ENCODE assay signal across 1 cellular context in the genomic region with DNA sequence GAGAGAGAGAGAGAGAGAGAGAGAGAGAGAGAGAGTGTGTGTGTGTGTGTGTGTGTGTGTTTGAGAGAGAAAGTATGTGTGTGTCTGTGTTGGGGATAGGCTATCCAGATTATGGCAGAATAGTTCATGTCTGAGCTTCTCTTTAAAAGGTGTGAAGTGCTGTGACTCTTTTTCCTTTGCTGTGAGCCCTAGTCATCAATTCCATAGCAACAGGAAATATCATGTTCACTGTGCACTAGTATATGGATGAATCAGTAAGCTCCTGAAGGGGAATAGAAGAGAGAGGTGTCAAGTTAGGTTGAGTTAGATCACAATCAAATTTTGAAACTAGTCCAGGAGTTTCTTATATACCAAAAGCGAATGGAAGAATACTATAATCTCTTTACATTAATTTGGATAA.
TF ChIP-seq lines count a peak whose summit lies in the region.

No MANE protein-coding gene starts in this region.

TF ChIP-seq in SK-N-SH treated with all-trans-retinoic acid at 6 μM for 48 hours, 23 proteins besides CTCF, POLR2A, EP300 and RAD21 (continued from another document):
- TF ChIP-seq PATZ1 (CRISPR knock-in tag; IDR thresholded peaks at IDR 0.05; ENCODE audit: borderline replicate concordance) = no peak
- TF ChIP-seq, protein P1, sequence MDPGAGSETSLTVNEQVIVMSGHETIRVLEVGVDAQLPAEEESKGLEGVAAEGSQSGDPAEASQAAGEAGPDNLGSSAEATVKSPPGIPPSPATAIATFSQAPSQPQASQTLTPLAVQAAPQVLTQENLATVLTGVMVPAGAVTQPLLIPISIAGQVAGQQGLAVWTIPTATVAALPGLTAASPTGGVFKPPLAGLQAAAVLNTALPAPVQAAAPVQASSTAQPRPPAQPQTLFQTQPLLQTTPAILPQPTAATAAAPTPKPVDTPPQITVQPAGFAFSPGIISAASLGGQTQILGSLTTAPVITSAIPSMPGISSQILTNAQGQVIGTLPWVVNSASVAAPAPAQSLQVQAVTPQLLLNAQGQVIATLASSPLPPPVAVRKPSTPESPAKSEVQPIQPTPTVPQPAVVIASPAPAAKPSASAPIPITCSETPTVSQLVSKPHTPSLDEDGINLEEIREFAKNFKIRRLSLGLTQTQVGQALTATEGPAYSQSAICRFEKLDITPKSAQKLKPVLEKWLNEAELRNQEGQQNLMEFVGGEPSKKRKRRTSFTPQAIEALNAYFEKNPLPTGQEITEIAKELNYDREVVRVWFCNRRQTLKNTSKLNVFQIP (CRISPR knock-in tag; IDR thresholded peaks at IDR 0.05; ENCODE audit: borderline replicate concordance, low read depth) = no peak
- no peak for TF ChIP-seq ARNTL (CRISPR knock-in tag; IDR thresholded peaks at IDR 0.05; ENCODE audit: borderline replicate concordance, low read depth)
- no peak for TF ChIP-seq BACH2 (CRISPR knock-in tag; IDR thresholded peaks at IDR 0.05; ENCODE audit: borderline replicate concordance)
- TF ChIP-seq CSDC2 (CRISPR knock-in tag; IDR thresholded peaks at IDR 0.05) = no peak
- TF ChIP-seq ISL1 (CRISPR knock-in tag; IDR thresholded peaks at IDR 0.05) = no peak
- no peak for TF ChIP-seq SNAI2 (CRISPR knock-in tag; IDR thresholded peaks at IDR 0.05)
- no peak for TF ChIP-seq ZFP30 (CRISPR knock-in tag; IDR thresholded peaks at IDR 0.05)
